Comparison of ENCODE assay signal across 1 cellular context in the genomic region with DNA sequence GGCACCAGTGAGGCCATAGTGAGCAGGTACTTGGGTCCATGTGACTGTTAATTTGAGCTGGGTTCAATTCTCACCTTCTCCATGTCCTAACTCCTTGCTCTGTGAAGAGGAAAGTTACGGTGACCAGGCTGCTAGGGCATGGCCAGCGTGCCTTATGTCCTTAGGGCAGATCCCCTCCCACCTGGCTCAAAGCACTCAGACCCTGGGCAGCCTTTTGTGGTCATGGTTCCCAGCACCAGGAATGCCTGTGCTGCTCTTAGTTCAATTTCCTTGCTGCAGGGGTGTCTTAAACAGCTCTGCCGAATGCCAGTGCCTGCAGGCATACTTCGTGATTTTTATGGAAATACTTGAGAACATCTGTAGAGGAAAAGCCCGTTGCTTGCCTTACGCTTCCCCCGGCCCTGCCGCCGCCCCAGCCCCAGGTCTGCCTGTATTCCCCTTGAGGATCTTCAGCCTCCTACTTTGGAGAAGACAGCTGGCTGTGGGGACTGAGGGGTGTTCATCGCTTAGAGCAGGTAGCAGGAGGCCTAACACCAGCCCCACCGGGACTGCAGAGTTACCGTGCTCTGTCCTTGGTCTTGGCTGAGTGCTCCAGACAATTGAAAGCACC.
TF ChIP-seq lines count a peak whose summit lies in the region.

No MANE protein-coding gene starts in this region.

TF ChIP-seq in H1, 55 proteins besides CTCF, POLR2A, EP300 and RAD21:
- TF ChIP-seq SP2 (IDR thresholded peaks at IDR 0.05; ENCODE audit: low read length) = no peak
- no peak for TF ChIP-seq CEBPB (IDR thresholded peaks at IDR 0.05; ENCODE audit: low read depth, low read length)
- no peak for TF ChIP-seq CBX8 (IDR thresholded peaks at IDR 0.05; ENCODE audit: borderline replicate concordance, low read depth, low read length)
- TF ChIP-seq PHF8 (conservative IDR thresholded peaks at IDR 0.05; ENCODE audit: low read depth, low read length) = no peak
- TF ChIP-seq GTF2F1 (IDR thresholded peaks at IDR 0.05; ENCODE audit: borderline replicate concordance, low read depth, low read length) = no peak
- no peak for TF ChIP-seq ASH2L (IDR thresholded peaks at IDR 0.05; ENCODE audit: low read length)
- no peak for TF ChIP-seq SIN3A (conservative IDR thresholded peaks at IDR 0.05 in 1 of 2, IDR thresholded peaks at IDR 0.05 in 1 of 2; ENCODE audit: low read depth in 1 of 2, low read length in 2 of 2)
- TF ChIP-seq BACH1 (IDR thresholded peaks at IDR 0.05; ENCODE audit: low read length) = no peak
- TF ChIP-seq, protein P1, sequence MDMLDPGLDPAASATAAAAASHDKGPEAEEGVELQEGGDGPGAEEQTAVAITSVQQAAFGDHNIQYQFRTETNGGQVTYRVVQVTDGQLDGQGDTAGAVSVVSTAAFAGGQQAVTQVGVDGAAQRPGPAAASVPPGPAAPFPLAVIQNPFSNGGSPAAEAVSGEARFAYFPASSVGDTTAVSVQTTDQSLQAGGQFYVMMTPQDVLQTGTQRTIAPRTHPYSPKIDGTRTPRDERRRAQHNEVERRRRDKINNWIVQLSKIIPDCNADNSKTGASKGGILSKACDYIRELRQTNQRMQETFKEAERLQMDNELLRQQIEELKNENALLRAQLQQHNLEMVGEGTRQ (IDR thresholded peaks at IDR 0.05; ENCODE audit: low read length) = no peak
- TF ChIP-seq TCF12 (IDR thresholded peaks at IDR 0.05; ENCODE audit: low read depth, low read length) = no peak
- no peak for TF ChIP-seq EZH2 (IDR thresholded peaks at IDR 0.05; ENCODE audit: low read depth, low read length, severe bottlenecking)
- TF ChIP-seq CHD2 (IDR thresholded peaks at IDR 0.05; ENCODE audit: low read length) = no peak
- TF ChIP-seq POLR2AphosphoS5 (IDR thresholded peaks at IDR 0.05; ENCODE audit: low read depth, low read length) = no peak; the same call in 1 of the 2 replicates
TF ChIP-seq in H1: peak in this region for 0.
